5 cellular contexts compared by ENCODE assay signal in genomic region chr2:2754940-2755339, GRCh38.
"Had no signal": no experiment of that assay in that cellular context is flagged by ENCODE, and none has a peak within 500 bp of the region (broad histone marks: within the 10 kb centered on the region; RNA-seq: fewer than 3 reads in every experiment).

No MANE protein-coding gene starts in this region.

- DNase-seq: IMR-90, KBM-7 had no signal

- H3K4me3 ChIP-seq: K562 had no signal

- H3K27ac ChIP-seq: HL-60 had no signal

- ATAC-seq: HepG2, K562 had no signal
